In genomic region chr3:72178463-72179106, GRCh38 we compare ENCODE assay signal across 21 cellular contexts.
A peak's percentile ranks its signal among the peaks of the same experiment; 100 is the strongest.
DNase-seq lines count a peak whose midpoint lies in the region; ATAC-seq, FAIRE-seq and TF ChIP-seq lines count a peak whose summit lies in the region.
"Had no signal": no experiment of that assay in that cellular context is flagged by ENCODE, and none has a peak within 500 bp of the region (broad histone marks: within the 10 kb centered on the region; RNA-seq: fewer than 3 reads in every experiment).

No MANE protein-coding gene starts in this region.

- no peaks in the 10 kb centered on the region; the same call in 1 of the 3 replicates for H3K9me3 ChIP-seq in GM12878 (replicated peaks; ENCODE audit: control insufficient read depth, insufficient read depth, low read length)
- H3K9me3 ChIP-seq: BE2C, MG63 had no signal

- TF ChIP-seq RAD21 in GM12878 (IDR thresholded peaks at IDR 0.05; ENCODE audit: insufficient read depth, low read depth, low read length), result no peak

- no peaks in the 10 kb centered on the region for H3K36me3 ChIP-seq in GM12878 (ENCODE audit: control insufficient read depth in 2 of 2, insufficient read depth in 2 of 2, low read length in 1 of 2)
- H3K36me3 ChIP-seq: BE2C, MG63 had no signal

- no peak for TF ChIP-seq POLR2A in GM12878 (IDR thresholded peaks at IDR 0.05; ENCODE audit: low read depth, low read length)

- H4K20me1 ChIP-seq in GM12878 (ENCODE audit: control insufficient read depth, insufficient read depth), result no peaks in the 10 kb centered on the region

- FAIRE-seq in GM12878 (lab: Jason Lieb, UNC), result no peak
- FAIRE-seq: HepG2 had no signal

- TF ChIP-seq CTCF in GM12878 (IDR thresholded peaks at IDR 0.05 in 2 of 3, conservative IDR thresholded peaks at IDR 0.05 in 1 of 3; ENCODE audit: control insufficient read depth in 2 of 3, extremely low read depth in 1 of 3, insufficient read depth in 1 of 3, low read depth in 3 of 3, low read length in 3 of 3), result no peak

- no peak overlapping the region for H3K27ac ChIP-seq in GM12878 (ENCODE audit: control insufficient read depth, insufficient read depth)
- H3K27ac ChIP-seq: PC-9 had no signal

- H3K79me2 ChIP-seq in GM12878 (ENCODE audit: control insufficient read depth, insufficient read depth, low read length), result no peaks in the 10 kb centered on the region

- DNase-seq in NCI-H748 (lab: John Stamatoyannopoulos, UW; ENCODE audit: unreplicated experiment), result peak; percentile 17
- DNase-seq in NCI-H748 treated with DMSO at 0.1 percent for 48 hours (lab: John Stamatoyannopoulos, UW), result no peak
- DNase-seq in NCI-H69 (lab: John Stamatoyannopoulos, UW), result peak; percentile 65
- DNase-seq in GM12878 (ENCODE audit: low read depth, low spot score), result no peak
- DNase-seq in NCI-H345 treated with DMSO at 0.1 percent for 48 hours (lab: John Stamatoyannopoulos, UW; ENCODE audit: unreplicated experiment), result no peak
- DNase-seq in left ventricle myocardium superior, result no peak
- no peak for DNase-seq in AG08396 (ENCODE audit: low spot score)
- DNase-seq: 8988T; CD4-positive, alpha-beta T cell; GOT3; KG1; MG63; NCI-H1048; NCI-H1436 treated with DMSO at 0.1 percent for 48 hours; NCI-H2081 treated with DMSO at 0.1 percent for 48 hours; NCI-H82; PC-9; T-helper 17 cell had no signal

- no peak overlapping the region for H3K4me3 ChIP-seq in GM12878
- H3K4me3 ChIP-seq: MG63, PC-9 had no signal

- WGBS in GM12878 (ENCODE audit: insufficient coverage, insufficient replicate concordance, low lambda C conversion rate, missing lambda C conversion rate), result 93% methylated on average over 3 of the region's 3 CpGs

- RAD21 ChIA-PET in GM12878 (lab: Charles Lee; ENCODE audit: unreplicated experiment), result interaction anchor here (1.0 to 2.7 kb wide), 3 partner anchors 14 to 97 kb away, joined by 4 to 17 read pairs (median 5); no protein-coding TSS in a partner anchor

- POLR2A ChIA-PET in GM12878 (lab: Charles Lee), result no interaction called here

- peak overlapping the region; percentile 4; the same call in 1 of the 2 replicates for H3K4me2 ChIP-seq in GM12878 (ENCODE audit: control insufficient read depth, insufficient read depth)
- H3K4me2 ChIP-seq: PC-9 had no signal

- SMC1A ChIA-PET in GM12878 (lab: Charles Lee; ENCODE audit: uncharacterized antibody, unreplicated experiment), result interaction anchor here (0.9 to 1.3 kb wide), 3 partner anchors 15 to 195 kb away, joined by 3 to 4 read pairs (median 3); no protein-coding TSS in a partner anchor

- in situ Hi-C loops in GM12878 (cut with MboI), result no loop called here

- H3K27me3 ChIP-seq in GM12878 (replicated peaks in 1 of 2; ENCODE audit: control insufficient read depth in 2 of 2, insufficient read depth in 2 of 2, low read length in 1 of 2), result no peaks in the 10 kb centered on the region
- H3K27me3 ChIP-seq: BE2C, MG63 had no signal

- intact Hi-C loops in GM12878 (cut with micrococcal nuclease; ENCODE audit: unreplicated experiment) (loop anchor here (1.0 to 5.0 kb wide), 4 partner anchors 78 to 644 kb away; no protein-coding TSS in a partner anchor), left ventricle myocardium superior (cut with micrococcal nuclease) (no loop called here)

- no peak overlapping the region for H2AFZ ChIP-seq in GM12878 (ENCODE audit: control insufficient read depth, low read depth, low read length)
- H2AFZ ChIP-seq: PC-9 had no signal

- no peak for ATAC-seq in GM12878
- ATAC-seq in GM19351 (IDR thresholded peaks at IDR 0.05; ENCODE audit: unreplicated experiment), result no peak
- ATAC-seq in left ventricle myocardium superior, result no peak
- ATAC-seq: HepG2, T-helper 17 cell had no signal

- TF ChIP-seq EP300 in GM12878 (IDR thresholded peaks at IDR 0.05; ENCODE audit: borderline replicate concordance in 1 of 2, control insufficient read depth in 1 of 2, low read depth in 2 of 2, low read length in 2 of 2), result no peak

- BruUV-seq in GM12878 (replicated peaks; lab: Mats Ljungman, UMichigan), result no TSS peak

- CTCF ChIA-PET in GM12878 (lab: Yijun Ruan, JAX), result no interaction called here

- H3K4me1 ChIP-seq in GM12878 (ENCODE audit: control insufficient read depth, insufficient read depth, low read length), result peaks cover 29% of the 10 kb centered on the region

- H3K9ac ChIP-seq in GM12878 (ENCODE audit: control insufficient read depth, insufficient read depth, low read length), result no peak overlapping the region

TF ChIP-seq in GM12878, 131 proteins besides CTCF, POLR2A, EP300 and RAD21:
- TF ChIP-seq, protein P1, sequence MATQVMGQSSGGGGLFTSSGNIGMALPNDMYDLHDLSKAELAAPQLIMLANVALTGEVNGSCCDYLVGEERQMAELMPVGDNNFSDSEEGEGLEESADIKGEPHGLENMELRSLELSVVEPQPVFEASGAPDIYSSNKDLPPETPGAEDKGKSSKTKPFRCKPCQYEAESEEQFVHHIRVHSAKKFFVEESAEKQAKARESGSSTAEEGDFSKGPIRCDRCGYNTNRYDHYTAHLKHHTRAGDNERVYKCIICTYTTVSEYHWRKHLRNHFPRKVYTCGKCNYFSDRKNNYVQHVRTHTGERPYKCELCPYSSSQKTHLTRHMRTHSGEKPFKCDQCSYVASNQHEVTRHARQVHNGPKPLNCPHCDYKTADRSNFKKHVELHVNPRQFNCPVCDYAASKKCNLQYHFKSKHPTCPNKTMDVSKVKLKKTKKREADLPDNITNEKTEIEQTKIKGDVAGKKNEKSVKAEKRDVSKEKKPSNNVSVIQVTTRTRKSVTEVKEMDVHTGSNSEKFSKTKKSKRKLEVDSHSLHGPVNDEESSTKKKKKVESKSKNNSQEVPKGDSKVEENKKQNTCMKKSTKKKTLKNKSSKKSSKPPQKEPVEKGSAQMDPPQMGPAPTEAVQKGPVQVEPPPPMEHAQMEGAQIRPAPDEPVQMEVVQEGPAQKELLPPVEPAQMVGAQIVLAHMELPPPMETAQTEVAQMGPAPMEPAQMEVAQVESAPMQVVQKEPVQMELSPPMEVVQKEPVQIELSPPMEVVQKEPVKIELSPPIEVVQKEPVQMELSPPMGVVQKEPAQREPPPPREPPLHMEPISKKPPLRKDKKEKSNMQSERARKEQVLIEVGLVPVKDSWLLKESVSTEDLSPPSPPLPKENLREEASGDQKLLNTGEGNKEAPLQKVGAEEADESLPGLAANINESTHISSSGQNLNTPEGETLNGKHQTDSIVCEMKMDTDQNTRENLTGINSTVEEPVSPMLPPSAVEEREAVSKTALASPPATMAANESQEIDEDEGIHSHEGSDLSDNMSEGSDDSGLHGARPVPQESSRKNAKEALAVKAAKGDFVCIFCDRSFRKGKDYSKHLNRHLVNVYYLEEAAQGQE (IDR thresholded peaks at IDR 0.05; ENCODE audit: low read depth, low read length), result no peak
- no peak for TF ChIP-seq MYC (IDR thresholded peaks at IDR 0.05; ENCODE audit: insufficient read depth, insufficient read length, insufficient replicate concordance, low read length, severe bottlenecking)
- no peak for TF ChIP-seq PAX5 (IDR thresholded peaks at IDR 0.05; ENCODE audit: borderline replicate concordance, low read depth, low read length)
- no peak for TF ChIP-seq SUPT20H (IDR thresholded peaks at IDR 0.05; ENCODE audit: borderline replicate concordance, control insufficient read depth, low read depth, low read length)
- no peak for TF ChIP-seq SPI1 (IDR thresholded peaks at IDR 0.05; ENCODE audit: borderline replicate concordance, insufficient read depth, low read depth, low read length)
- no peak for TF ChIP-seq IKZF2 (IDR thresholded peaks at IDR 0.05)

Comparison
In these comparisons a context has a peak if more than half of its experiments do, and no peak if none do; other contexts are left out.
1. DNase-seq: peak in NCI-H748 (single experiment) and NCI-H69 (single experiment); none in NCI-H748 treated with DMSO at 0.1 percent for 48 hours (single experiment), GM12878 (single experiment), NCI-H345 treated with DMSO at 0.1 percent for 48 hours (single experiment), left ventricle myocardium superior (single experiment) and AG08396 (single experiment).